Comparison of ENCODE assay signal across 17 cellular contexts in genomic region chr4:176262243-176262642, GRCh38. TPM values are rescaled to one million over a fixed set of nuclear protein-coding genes. Genes with fewer than 3 reads are reported as not detected.
DNase-seq lines count a peak whose midpoint lies in the region; ATAC-seq and TF ChIP-seq lines count a peak whose summit lies in the region.
"Had no signal": no experiment of that assay in that cellular context is flagged by ENCODE, and none has a peak within 500 bp of the region (broad histone marks: within the 10 kb centered on the region; RNA-seq: fewer than 3 reads in every experiment).

No MANE protein-coding gene starts in this region.

- ATAC-seq in GM19455 (IDR thresholded peaks at IDR 0.05; ENCODE audit: unreplicated experiment) = peak; percentile 86
- peak; percentile 91 for ATAC-seq in HG02852 (IDR thresholded peaks at IDR 0.05; ENCODE audit: unreplicated experiment)
- ATAC-seq in HG03469 (IDR thresholded peaks at IDR 0.05; ENCODE audit: unreplicated experiment) = peak; percentile 88

- peak; percentile 13 for DNase-seq in GM13977 (ENCODE audit: low spot score)
- no peak for DNase-seq in vagina (ENCODE audit: extremely low spot score in 2 of 2)
- no peak for DNase-seq in hepatic stellate cell (ENCODE audit: low spot score)
- DNase-seq in SHP77 (lab: John Stamatoyannopoulos, UW) = no peak
- DNase-seq in activated T-helper 1 cell treated with anti-CD3 and anti-CD28 coated beads, Interleukin-12 subunit alpha, Interleukin-12 subunit beta, Interleukin-2, Interleukin-4 antibody, amounts not matched to agents 30 ng/mL and 10 ng/mL and 1 ng/mL, durations not matched to agents 14 hours and 24 hours and 36 hours (ENCODE audit: low spot score) = no peak
- DNase-seq: activated CD4-positive, CD25-positive, alpha-beta regulatory T cell; activated T-cell treated with anti-CD3 and anti-CD28 coated beads, Interleukin-2, amount 50 U/mL, for 24 hours; adrenal gland; Calu3; NCI-H2227 treated with DMSO at 0.1 percent for 48 hours; occipital lobe; OCI-M1; SW 1271 had no signal

- no peaks in the 10 kb centered on the region for H3K27me3 Mint-ChIP-seq in activated T-helper 1 cell treated with anti-CD3 and anti-CD28 coated beads, Interleukin-12 subunit alpha, Interleukin-12 subunit beta, Interleukin-2, Interleukin-4 antibody, amounts not matched to agents 30 ng/mL and 10 ng/mL and 1 ng/mL, durations not matched to agents 14 hours and 24 hours and 36 hours (ENCODE audit: insufficient read depth)

- H3K27ac Mint-ChIP-seq in activated T-helper 1 cell treated with anti-CD3 and anti-CD28 coated beads, Interleukin-12 subunit alpha, Interleukin-12 subunit beta, Interleukin-2, Interleukin-4 antibody, amounts not matched to agents 30 ng/mL and 10 ng/mL and 1 ng/mL, durations not matched to agents 14 hours and 24 hours and 36 hours = no peak overlapping the region
- H3K27ac Mint-ChIP-seq: activated T-cell treated with anti-CD3 and anti-CD28 coated beads, Interleukin-2, amount 50 U/mL, for 24 hours had no signal

- H3K27me3 ChIP-seq in vagina = no peaks in the 10 kb centered on the region
- H3K27me3 ChIP-seq: adrenal gland had no signal

- H3K4me3 Mint-ChIP-seq in activated T-helper 1 cell treated with anti-CD3 and anti-CD28 coated beads, Interleukin-12 subunit alpha, Interleukin-12 subunit beta, Interleukin-2, Interleukin-4 antibody, amounts not matched to agents 30 ng/mL and 10 ng/mL and 1 ng/mL, durations not matched to agents 14 hours and 24 hours and 36 hours = no peak overlapping the region
- H3K4me3 Mint-ChIP-seq: activated T-cell treated with anti-CD3 and anti-CD28 coated beads, Interleukin-2, amount 50 U/mL, for 24 hours had no signal

- no peaks in the 10 kb centered on the region for H3K36me3 Mint-ChIP-seq in activated T-helper 1 cell treated with anti-CD3 and anti-CD28 coated beads, Interleukin-12 subunit alpha, Interleukin-12 subunit beta, Interleukin-2, Interleukin-4 antibody, amounts not matched to agents 30 ng/mL and 10 ng/mL and 1 ng/mL, durations not matched to agents 14 hours and 24 hours and 36 hours (ENCODE audit: low read depth)

- H3K9me3 Mint-ChIP-seq in activated T-helper 1 cell treated with anti-CD3 and anti-CD28 coated beads, Interleukin-12 subunit alpha, Interleukin-12 subunit beta, Interleukin-2, Interleukin-4 antibody, amounts not matched to agents 30 ng/mL and 10 ng/mL and 1 ng/mL, durations not matched to agents 14 hours and 24 hours and 36 hours = no peaks in the 10 kb centered on the region
- H3K9me3 Mint-ChIP-seq: activated T-cell treated with anti-CD3 and anti-CD28 coated beads, Interleukin-2, amount 50 U/mL, for 24 hours had no signal

- TF ChIP-seq CTCF in GM13977 (IDR thresholded peaks at IDR 0.05; ENCODE audit: extremely low read depth, insufficient read depth, missing control alignments) (no peak), vagina (IDR thresholded peaks at IDR 0.05) (no peak)

- no peaks in the 10 kb centered on the region for H3K4me1 ChIP-seq in vagina
- H3K4me1 ChIP-seq: adrenal gland had no signal

- H3K4me1 Mint-ChIP-seq in activated T-helper 1 cell treated with anti-CD3 and anti-CD28 coated beads, Interleukin-12 subunit alpha, Interleukin-12 subunit beta, Interleukin-2, Interleukin-4 antibody, amounts not matched to agents 30 ng/mL and 10 ng/mL and 1 ng/mL, durations not matched to agents 14 hours and 24 hours and 36 hours (ENCODE audit: low read depth) = no peaks in the 10 kb centered on the region

- in situ Hi-C loops in GM13977 (cut with MboI; ENCODE audit: low pct_unique_long_range_greater_than_20kb, low sequenced_read_pairs, unreplicated experiment) = no loop called here

- H3K4me3 ChIP-seq in vagina = no peak overlapping the region
- H3K4me3 ChIP-seq: adrenal gland, HAP-1 had no signal

- H3K9me3 ChIP-seq in vagina = no peaks in the 10 kb centered on the region
- H3K9me3 ChIP-seq: adrenal gland, HAP-1 had no signal

- intact Hi-C loops in vagina (cut with DNase I) = no loop called here
- intact Hi-C loops in activated T-helper 1 cell treated with anti-CD3 and anti-CD28 coated beads, Interleukin-12 subunit alpha, Interleukin-12 subunit beta, Interleukin-2, Interleukin-4 antibody, amounts not matched to agents 30 ng/mL and 10 ng/mL and 1 ng/mL, durations not matched to agents 14 hours and 24 hours and 36 hours (cut with micrococcal nuclease) = no loop called here

- H3K27ac ChIP-seq in vagina = no peak overlapping the region
- H3K27ac ChIP-seq: adrenal gland had no signal

- H3K36me3 ChIP-seq in vagina = no peaks in the 10 kb centered on the region
- H3K36me3 ChIP-seq: adrenal gland, HAP-1 had no signal

- TF ChIP-seq POLR2A in vagina (IDR thresholded peaks at IDR 0.05) = no peak

RNA-seq across cellular contexts. Expression of gene ASB5, which starts 6.8 kb away (rescaled TPM):
- 5.9 TPM for total RNA-seq in vagina
- not detected in 2 replicates for total RNA-seq in activated T-helper 1 cell treated with anti-CD3 and anti-CD28 coated beads, Interleukin-12 subunit alpha, Interleukin-12 subunit beta, Interleukin-2, Interleukin-4 antibody, amounts not matched to agents 30 ng/mL and 10 ng/mL and 1 ng/mL, durations not matched to agents 14 hours and 24 hours and 36 hours
- total RNA-seq: Calu3 had no signal

RNA-seq across cellular contexts. Expression of gene SPCS3, which starts 57.5 kb away (rescaled TPM):
- total RNA-seq in vagina = 60.2 TPM
- 197 and 203 TPM in 2 replicates for total RNA-seq in activated T-helper 1 cell treated with anti-CD3 and anti-CD28 coated beads, Interleukin-12 subunit alpha, Interleukin-12 subunit beta, Interleukin-2, Interleukin-4 antibody, amounts not matched to agents 30 ng/mL and 10 ng/mL and 1 ng/mL, durations not matched to agents 14 hours and 24 hours and 36 hours
